1 cellular context compared by ENCODE assay signal in the genomic region with DNA sequence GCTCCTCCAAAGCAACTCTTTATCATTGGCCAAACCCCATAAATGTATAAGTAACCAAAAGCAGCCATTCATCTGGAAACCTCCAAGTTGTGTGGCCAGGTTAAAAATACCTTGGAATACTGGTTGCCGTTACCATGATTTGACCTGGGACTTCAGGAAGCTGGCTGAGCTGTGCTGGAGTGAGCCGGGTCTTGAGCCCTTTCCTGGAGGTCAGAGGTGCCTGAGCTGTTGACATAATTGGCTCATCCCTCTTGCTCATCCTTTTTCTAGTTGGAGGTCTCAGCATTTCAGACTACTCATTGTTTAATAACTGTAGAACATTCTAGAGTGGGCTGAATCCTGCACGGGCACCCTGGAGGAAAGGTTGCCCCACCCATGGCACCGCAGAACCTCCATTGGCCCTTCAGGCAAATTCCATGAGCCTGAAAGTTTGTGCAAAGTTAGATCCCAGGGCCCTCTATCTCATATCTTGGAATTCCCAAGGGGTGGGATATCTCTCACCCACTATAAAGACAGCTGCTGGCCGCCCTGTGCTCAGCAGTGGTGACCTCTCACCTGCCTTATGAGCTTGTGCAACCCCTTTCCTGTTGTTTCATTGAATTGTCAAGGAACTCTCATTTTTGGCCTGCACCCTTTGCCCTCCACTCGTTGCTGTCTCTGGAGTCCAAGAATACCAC.
TF ChIP-seq lines count a peak whose summit lies in the region.

No MANE protein-coding gene starts in this region.

TF ChIP-seq in HepG2, 621 proteins besides CTCF, POLR2A, EP300 and RAD21 (continued from another document and continues in another):
- TF ChIP-seq, protein P1, sequence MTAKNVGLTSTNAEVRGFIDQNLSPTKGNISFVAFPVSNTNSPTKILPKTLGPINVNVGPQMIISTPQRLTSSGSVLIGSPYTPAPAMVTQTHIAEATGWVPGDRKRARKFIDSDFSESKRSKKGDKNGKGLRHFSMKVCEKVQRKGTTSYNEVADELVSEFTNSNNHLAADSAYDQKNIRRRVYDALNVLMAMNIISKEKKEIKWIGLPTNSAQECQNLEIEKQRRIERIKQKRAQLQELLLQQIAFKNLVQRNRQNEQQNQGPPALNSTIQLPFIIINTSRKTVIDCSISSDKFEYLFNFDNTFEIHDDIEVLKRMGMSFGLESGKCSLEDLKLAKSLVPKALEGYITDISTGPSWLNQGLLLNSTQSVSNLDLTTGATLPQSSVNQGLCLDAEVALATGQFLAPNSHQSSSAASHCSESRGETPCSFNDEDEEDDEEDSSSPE (CRISPR knock-in tag; IDR thresholded peaks at IDR 0.05), result no peak
- TF ChIP-seq IRF2 (CRISPR knock-in tag; IDR thresholded peaks at IDR 0.05) (no peak), ZNF451 (CRISPR knock-in tag; IDR thresholded peaks at IDR 0.05) (no peak), ZIK1 (CRISPR knock-in tag; IDR thresholded peaks at IDR 0.05; ENCODE audit: borderline replicate concordance, low read depth) (no peak), DMAP1 (CRISPR knock-in tag; IDR thresholded peaks at IDR 0.05) (no peak), ETV6 (CRISPR knock-in tag; conservative IDR thresholded peaks at IDR 0.05) (no peak), ZBTB3 (CRISPR knock-in tag; IDR thresholded peaks at IDR 0.05; ENCODE audit: borderline replicate concordance, low read depth) (no peak), FOXJ3 (CRISPR knock-in tag; IDR thresholded peaks at IDR 0.05; ENCODE audit: borderline replicate concordance) (no peak), ZNF44 (CRISPR knock-in tag; IDR thresholded peaks at IDR 0.05) (no peak), ZNF3 (CRISPR knock-in tag; IDR thresholded peaks at IDR 0.05) (no peak), REXO4 (CRISPR knock-in tag; IDR thresholded peaks at IDR 0.05; ENCODE audit: borderline replicate concordance) (no peak), HNF4A (CRISPR knock-in tag; IDR thresholded peaks at IDR 0.05) (peak; percentile 22; the same call in 1 of the 2 replicates), NONO (IDR thresholded peaks at IDR 0.05) (no peak), NONO (CRISPR knock-in tag; conservative IDR thresholded peaks at IDR 0.05) (no peak), ZFP90 (CRISPR knock-in tag; IDR thresholded peaks at IDR 0.05; ENCODE audit: borderline replicate concordance) (no peak), ZNF431 (CRISPR knock-in tag; IDR thresholded peaks at IDR 0.05; ENCODE audit: borderline replicate concordance, low read depth) (no peak), NFIB (CRISPR knock-in tag; IDR thresholded peaks at IDR 0.05; ENCODE audit: borderline replicate concordance) (no peak), PPARG (CRISPR knock-in tag; conservative IDR thresholded peaks at IDR 0.05) (peak; percentile 86; the same call in 1 of the 2 replicates), SP5 (CRISPR knock-in tag; IDR thresholded peaks at IDR 0.05; ENCODE audit: borderline replicate concordance, low read depth) (no peak)
- TF ChIP-seq, protein P2, sequence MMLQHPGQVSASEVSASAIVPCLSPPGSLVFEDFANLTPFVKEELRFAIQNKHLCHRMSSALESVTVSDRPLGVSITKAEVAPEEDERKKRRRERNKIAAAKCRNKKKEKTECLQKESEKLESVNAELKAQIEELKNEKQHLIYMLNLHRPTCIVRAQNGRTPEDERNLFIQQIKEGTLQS (CRISPR knock-in tag; IDR thresholded peaks at IDR 0.05), result no peak
- TF ChIP-seq, protein P3, sequence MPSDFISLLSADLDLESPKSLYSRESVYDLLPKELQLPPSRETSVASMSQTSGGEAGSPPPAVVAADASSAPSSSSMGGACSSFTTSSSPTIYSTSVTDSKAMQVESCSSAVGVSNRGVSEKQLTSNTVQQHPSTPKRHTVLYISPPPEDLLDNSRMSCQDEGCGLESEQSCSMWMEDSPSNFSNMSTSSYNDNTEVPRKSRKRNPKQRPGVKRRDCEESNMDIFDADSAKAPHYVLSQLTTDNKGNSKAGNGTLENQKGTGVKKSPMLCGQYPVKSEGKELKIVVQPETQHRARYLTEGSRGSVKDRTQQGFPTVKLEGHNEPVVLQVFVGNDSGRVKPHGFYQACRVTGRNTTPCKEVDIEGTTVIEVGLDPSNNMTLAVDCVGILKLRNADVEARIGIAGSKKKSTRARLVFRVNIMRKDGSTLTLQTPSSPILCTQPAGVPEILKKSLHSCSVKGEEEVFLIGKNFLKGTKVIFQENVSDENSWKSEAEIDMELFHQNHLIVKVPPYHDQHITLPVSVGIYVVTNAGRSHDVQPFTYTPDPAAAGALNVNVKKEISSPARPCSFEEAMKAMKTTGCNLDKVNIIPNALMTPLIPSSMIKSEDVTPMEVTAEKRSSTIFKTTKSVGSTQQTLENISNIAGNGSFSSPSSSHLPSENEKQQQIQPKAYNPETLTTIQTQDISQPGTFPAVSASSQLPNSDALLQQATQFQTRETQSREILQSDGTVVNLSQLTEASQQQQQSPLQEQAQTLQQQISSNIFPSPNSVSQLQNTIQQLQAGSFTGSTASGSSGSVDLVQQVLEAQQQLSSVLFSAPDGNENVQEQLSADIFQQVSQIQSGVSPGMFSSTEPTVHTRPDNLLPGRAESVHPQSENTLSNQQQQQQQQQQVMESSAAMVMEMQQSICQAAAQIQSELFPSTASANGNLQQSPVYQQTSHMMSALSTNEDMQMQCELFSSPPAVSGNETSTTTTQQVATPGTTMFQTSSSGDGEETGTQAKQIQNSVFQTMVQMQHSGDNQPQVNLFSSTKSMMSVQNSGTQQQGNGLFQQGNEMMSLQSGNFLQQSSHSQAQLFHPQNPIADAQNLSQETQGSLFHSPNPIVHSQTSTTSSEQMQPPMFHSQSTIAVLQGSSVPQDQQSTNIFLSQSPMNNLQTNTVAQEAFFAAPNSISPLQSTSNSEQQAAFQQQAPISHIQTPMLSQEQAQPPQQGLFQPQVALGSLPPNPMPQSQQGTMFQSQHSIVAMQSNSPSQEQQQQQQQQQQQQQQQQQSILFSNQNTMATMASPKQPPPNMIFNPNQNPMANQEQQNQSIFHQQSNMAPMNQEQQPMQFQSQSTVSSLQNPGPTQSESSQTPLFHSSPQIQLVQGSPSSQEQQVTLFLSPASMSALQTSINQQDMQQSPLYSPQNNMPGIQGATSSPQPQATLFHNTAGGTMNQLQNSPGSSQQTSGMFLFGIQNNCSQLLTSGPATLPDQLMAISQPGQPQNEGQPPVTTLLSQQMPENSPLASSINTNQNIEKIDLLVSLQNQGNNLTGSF (CRISPR knock-in tag; IDR thresholded peaks at IDR 0.05), result no peak
- TF ChIP-seq, protein P4, sequence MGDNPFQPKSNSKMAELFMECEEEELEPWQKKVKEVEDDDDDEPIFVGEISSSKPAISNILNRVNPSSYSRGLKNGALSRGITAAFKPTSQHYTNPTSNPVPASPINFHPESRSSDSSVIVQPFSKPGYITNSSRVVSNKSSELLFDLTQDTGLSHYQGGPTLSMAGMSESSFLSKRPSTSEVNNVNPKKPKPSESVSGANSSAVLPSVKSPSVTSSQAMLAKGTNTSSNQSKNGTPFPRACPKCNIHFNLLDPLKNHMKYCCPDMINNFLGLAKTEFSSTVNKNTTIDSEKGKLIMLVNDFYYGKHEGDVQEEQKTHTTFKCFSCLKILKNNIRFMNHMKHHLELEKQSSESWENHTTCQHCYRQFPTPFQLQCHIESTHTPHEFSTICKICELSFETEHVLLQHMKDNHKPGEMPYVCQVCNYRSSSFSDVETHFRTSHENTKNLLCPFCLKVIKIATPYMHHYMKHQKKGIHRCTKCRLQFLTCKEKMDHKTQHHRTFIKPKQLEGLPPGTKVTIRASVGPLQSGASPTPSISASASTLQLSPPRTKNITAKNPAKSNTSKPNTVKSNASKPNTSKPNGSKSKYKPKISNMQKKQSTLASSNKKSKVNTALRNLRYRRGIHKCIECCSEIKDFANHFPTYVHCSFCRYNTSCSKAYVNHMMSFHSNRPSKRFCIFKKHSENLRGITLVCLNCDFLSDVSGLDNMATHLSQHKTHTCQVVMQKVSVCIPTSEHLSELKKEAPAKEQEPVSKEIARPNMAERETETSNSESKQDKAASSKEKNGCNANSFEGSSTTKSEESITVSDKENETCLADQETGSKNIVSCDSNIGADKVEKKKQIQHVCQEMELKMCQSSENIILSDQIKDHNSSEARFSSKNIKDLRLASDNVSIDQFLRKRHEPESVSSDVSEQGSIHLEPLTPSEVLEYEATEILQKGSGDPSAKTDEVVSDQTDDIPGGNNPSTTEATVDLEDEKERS (CRISPR knock-in tag; IDR thresholded peaks at IDR 0.05), result no peak
- TF ChIP-seq, protein P5, sequence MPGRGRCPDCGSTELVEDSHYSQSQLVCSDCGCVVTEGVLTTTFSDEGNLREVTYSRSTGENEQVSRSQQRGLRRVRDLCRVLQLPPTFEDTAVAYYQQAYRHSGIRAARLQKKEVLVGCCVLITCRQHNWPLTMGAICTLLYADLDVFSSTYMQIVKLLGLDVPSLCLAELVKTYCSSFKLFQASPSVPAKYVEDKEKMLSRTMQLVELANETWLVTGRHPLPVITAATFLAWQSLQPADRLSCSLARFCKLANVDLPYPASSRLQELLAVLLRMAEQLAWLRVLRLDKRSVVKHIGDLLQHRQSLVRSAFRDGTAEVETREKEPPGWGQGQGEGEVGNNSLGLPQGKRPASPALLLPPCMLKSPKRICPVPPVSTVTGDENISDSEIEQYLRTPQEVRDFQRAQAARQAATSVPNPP (CRISPR knock-in tag; IDR thresholded peaks at IDR 0.05), result no peak
- TF ChIP-seq, protein P6, sequence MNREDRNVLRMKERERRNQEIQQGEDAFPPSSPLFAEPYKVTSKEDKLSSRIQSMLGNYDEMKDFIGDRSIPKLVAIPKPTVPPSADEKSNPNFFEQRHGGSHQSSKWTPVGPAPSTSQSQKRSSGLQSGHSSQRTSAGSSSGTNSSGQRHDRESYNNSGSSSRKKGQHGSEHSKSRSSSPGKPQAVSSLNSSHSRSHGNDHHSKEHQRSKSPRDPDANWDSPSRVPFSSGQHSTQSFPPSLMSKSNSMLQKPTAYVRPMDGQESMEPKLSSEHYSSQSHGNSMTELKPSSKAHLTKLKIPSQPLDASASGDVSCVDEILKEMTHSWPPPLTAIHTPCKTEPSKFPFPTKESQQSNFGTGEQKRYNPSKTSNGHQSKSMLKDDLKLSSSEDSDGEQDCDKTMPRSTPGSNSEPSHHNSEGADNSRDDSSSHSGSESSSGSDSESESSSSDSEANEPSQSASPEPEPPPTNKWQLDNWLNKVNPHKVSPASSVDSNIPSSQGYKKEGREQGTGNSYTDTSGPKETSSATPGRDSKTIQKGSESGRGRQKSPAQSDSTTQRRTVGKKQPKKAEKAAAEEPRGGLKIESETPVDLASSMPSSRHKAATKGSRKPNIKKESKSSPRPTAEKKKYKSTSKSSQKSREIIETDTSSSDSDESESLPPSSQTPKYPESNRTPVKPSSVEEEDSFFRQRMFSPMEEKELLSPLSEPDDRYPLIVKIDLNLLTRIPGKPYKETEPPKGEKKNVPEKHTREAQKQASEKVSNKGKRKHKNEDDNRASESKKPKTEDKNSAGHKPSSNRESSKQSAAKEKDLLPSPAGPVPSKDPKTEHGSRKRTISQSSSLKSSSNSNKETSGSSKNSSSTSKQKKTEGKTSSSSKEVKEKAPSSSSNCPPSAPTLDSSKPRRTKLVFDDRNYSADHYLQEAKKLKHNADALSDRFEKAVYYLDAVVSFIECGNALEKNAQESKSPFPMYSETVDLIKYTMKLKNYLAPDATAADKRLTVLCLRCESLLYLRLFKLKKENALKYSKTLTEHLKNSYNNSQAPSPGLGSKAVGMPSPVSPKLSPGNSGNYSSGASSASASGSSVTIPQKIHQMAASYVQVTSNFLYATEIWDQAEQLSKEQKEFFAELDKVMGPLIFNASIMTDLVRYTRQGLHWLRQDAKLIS (CRISPR knock-in tag; IDR thresholded peaks at IDR 0.05), result no peak
- TF ChIP-seq, protein P7, sequence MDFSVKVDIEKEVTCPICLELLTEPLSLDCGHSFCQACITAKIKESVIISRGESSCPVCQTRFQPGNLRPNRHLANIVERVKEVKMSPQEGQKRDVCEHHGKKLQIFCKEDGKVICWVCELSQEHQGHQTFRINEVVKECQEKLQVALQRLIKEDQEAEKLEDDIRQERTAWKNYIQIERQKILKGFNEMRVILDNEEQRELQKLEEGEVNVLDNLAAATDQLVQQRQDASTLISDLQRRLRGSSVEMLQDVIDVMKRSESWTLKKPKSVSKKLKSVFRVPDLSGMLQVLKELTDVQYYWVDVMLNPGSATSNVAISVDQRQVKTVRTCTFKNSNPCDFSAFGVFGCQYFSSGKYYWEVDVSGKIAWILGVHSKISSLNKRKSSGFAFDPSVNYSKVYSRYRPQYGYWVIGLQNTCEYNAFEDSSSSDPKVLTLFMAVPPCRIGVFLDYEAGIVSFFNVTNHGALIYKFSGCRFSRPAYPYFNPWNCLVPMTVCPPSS (IDR thresholded peaks at IDR 0.05), result no peak
- TF ChIP-seq, protein P8, sequence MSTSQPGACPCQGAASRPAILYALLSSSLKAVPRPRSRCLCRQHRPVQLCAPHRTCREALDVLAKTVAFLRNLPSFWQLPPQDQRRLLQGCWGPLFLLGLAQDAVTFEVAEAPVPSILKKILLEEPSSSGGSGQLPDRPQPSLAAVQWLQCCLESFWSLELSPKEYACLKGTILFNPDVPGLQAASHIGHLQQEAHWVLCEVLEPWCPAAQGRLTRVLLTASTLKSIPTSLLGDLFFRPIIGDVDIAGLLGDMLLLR (CRISPR knock-in tag; IDR thresholded peaks at IDR 0.05), result no peak
- TF ChIP-seq, protein P9, sequence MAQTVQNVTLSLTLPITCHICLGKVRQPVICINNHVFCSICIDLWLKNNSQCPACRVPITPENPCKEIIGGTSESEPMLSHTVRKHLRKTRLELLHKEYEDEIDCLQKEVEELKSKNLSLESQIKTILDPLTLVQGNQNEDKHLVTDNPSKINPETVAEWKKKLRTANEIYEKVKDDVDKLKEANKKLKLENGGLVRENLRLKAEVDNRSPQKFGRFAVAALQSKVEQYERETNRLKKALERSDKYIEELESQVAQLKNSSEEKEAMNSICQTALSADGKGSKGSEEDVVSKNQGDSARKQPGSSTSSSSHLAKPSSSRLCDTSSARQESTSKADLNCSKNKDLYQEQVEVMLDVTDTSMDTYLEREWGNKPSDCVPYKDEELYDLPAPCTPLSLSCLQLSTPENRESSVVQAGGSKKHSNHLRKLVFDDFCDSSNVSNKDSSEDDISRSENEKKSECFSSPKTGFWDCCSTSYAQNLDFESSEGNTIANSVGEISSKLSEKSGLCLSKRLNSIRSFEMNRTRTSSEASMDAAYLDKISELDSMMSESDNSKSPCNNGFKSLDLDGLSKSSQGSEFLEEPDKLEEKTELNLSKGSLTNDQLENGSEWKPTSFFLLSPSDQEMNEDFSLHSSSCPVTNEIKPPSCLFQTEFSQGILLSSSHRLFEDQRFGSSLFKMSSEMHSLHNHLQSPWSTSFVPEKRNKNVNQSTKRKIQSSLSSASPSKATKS (CRISPR knock-in tag; IDR thresholded peaks at IDR 0.05), result no peak
- TF ChIP-seq, protein P10, sequence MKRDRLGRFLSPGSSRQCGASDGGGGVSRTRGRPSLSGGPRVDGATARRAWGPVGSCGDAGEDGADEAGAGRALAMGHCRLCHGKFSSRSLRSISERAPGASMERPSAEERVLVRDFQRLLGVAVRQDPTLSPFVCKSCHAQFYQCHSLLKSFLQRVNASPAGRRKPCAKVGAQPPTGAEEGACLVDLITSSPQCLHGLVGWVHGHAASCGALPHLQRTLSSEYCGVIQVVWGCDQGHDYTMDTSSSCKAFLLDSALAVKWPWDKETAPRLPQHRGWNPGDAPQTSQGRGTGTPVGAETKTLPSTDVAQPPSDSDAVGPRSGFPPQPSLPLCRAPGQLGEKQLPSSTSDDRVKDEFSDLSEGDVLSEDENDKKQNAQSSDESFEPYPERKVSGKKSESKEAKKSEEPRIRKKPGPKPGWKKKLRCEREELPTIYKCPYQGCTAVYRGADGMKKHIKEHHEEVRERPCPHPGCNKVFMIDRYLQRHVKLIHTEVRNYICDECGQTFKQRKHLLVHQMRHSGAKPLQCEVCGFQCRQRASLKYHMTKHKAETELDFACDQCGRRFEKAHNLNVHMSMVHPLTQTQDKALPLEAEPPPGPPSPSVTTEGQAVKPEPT (CRISPR knock-in tag; IDR thresholded peaks at IDR 0.05; ENCODE audit: low read depth), result no peak
